14 cellular contexts compared by ENCODE assay signal in genomic region chr2:237280235-237280634, GRCh38.
DNase-seq lines count a peak whose midpoint lies in the region; ATAC-seq and TF ChIP-seq lines count a peak whose summit lies in the region.
"Had no signal": no experiment of that assay in that cellular context is flagged by ENCODE, and none has a peak within 500 bp of the region (broad histone marks: within the 10 kb centered on the region; RNA-seq: fewer than 3 reads in every experiment).

No MANE protein-coding gene starts in this region.

- H3K36me3 Mint-ChIP-seq in osteocyte (ENCODE audit: unreplicated experiment), result no peaks in the 10 kb centered on the region
- H3K36me3 Mint-ChIP-seq: T-cell had no signal

- POLR2A ChIA-PET in AG04450 (lab: Yijun Ruan, JAX) (interaction anchor here (0.8 to 4.5 kb wide), 12 partner anchors 10 to 102 kb away, joined by 3 to 26 read pairs (median 5); no protein-coding TSS in a partner anchor), PC-9 (lab: Charles Lee; ENCODE audit: unreplicated experiment) (no interaction called here)

- H3K27ac Mint-ChIP-seq in osteocyte (ENCODE audit: unreplicated experiment), result peak overlapping the region; percentile 89
- H3K27ac Mint-ChIP-seq: T-cell had no signal

- CTCF ChIA-PET in AG04450 (lab: Charles Lee) (interaction anchor here (1.5 kb wide), 2 partner anchors 9 to 16 kb away, joined by 3 to 4 read pairs; no protein-coding TSS in a partner anchor), PC-9 (lab: Charles Lee) (no interaction called here)

- H3K9ac ChIP-seq in fibroblast of lung (ENCODE audit: insufficient read depth, low read length), result no peak overlapping the region
- H3K9ac ChIP-seq: BLaER1 treated with 17β-estradiol and CSF1 and Interleukin-3, amounts not matched to agents 10 nM and 100 nM had no signal

- TF ChIP-seq CTCF in AG04450 (IDR thresholded peaks at IDR 0.05; ENCODE audit: low read depth, low read length) (0 out of 2 replicates have a peak, but pooled peaks have one; percentile 11), PC-9 (conservative IDR thresholded peaks at IDR 0.05) (no peak), fibroblast of lung (conservative IDR thresholded peaks at IDR 0.05 in 1 of 2, IDR thresholded peaks at IDR 0.05 in 1 of 2; ENCODE audit: low read depth in 1 of 2, low read length in 2 of 2) (no peak), osteocyte (IDR thresholded peaks at IDR 0.05) (no peak)

- no peaks in the 10 kb centered on the region for H3K36me3 ChIP-seq in PC-9 (ENCODE audit: low read depth)
- H3K36me3 ChIP-seq in fibroblast of lung (ENCODE audit: control insufficient read depth, insufficient read depth, low read length), result no peaks in the 10 kb centered on the region
- H3K36me3 ChIP-seq: BLaER1 treated with 17β-estradiol and CSF1 and Interleukin-3, amounts not matched to agents 10 nM and 100 nM had no signal

- H3K27me3 ChIP-seq in AG04450 (ENCODE audit: control insufficient read depth, insufficient read depth, low read length), result no peaks in the 10 kb centered on the region
- no peaks in the 10 kb centered on the region for H3K27me3 ChIP-seq in PC-9 (ENCODE audit: insufficient read depth, low read depth)
- H3K27me3 ChIP-seq in fibroblast of lung (ENCODE audit: control insufficient read depth, insufficient read depth, low read length), result no peaks in the 10 kb centered on the region
- H3K27me3 ChIP-seq: BLaER1 treated with 17β-estradiol and CSF1 and Interleukin-3, amounts not matched to agents 10 nM and 100 nM had no signal

- no TSS peak for BruUV-seq in PC-9 (replicated peaks; lab: Mats Ljungman, UMichigan)

- H2AFZ ChIP-seq in PC-9, result no peak overlapping the region
- no peak overlapping the region for H2AFZ ChIP-seq in fibroblast of lung (ENCODE audit: low read length)

- no peak for ATAC-seq in HG03432 (IDR thresholded peaks at IDR 0.05; ENCODE audit: unreplicated experiment)
- no peak for ATAC-seq in GM18870 (IDR thresholded peaks at IDR 0.05; ENCODE audit: unreplicated experiment)
- no peak for ATAC-seq in GM21786 (IDR thresholded peaks at IDR 0.05; ENCODE audit: unreplicated experiment)
- ATAC-seq: T-cell had no signal

- peak; percentile 97 for DNase-seq in AG04450 (ENCODE audit: low read depth, low spot score)
- no peak for DNase-seq in PC-9
- DNase-seq in fibroblast of lung (ENCODE audit: low read depth in 2 of 2), result peak; percentile 98 to 99
- no peak for DNase-seq in osteocyte (ENCODE audit: extremely low spot score, unreplicated experiment)
- DNase-seq in KG1 (lab: John Stamatoyannopoulos, UW), result no peak
- DNase-seq: anterior cingulate cortex; KBM-7; NCI-H524; stimulated activated CD4-positive, alpha-beta T cell treated with anti-CD3 and anti-CD28 coated beads, Interleukin-4, amount 100 ng/mL, for 1 hour; T-cell had no signal

- H3K4me1 ChIP-seq in PC-9 (replicated peaks; ENCODE audit: insufficient read depth) (peaks cover 15% of the 10 kb centered on the region; the same call in 1 of the 2 replicates), fibroblast of lung (ENCODE audit: control insufficient read depth, extremely low read depth, insufficient read depth, low read length) (peaks cover 32% of the 10 kb centered on the region)

- no peaks in the 10 kb centered on the region for H3F3A ChIP-seq in PC-9 (ENCODE audit: insufficient read depth, low read depth)

- no peaks in the 10 kb centered on the region for H4K20me1 ChIP-seq in PC-9 (ENCODE audit: insufficient read depth)
- H4K20me1 ChIP-seq in fibroblast of lung (ENCODE audit: control insufficient read depth, extremely low read depth, insufficient read depth, low read length), result no peaks in the 10 kb centered on the region
- H4K20me1 ChIP-seq: BLaER1 treated with 17β-estradiol and CSF1 and Interleukin-3, amounts not matched to agents 10 nM and 100 nM had no signal

- H3K79me2 ChIP-seq in PC-9 (ENCODE audit: low read depth), result no peaks in the 10 kb centered on the region
- no peaks in the 10 kb centered on the region for H3K79me2 ChIP-seq in fibroblast of lung (ENCODE audit: control insufficient read depth, insufficient read depth, low read length)

- H3K4me2 ChIP-seq in PC-9 (0 out of 2 replicates have a peak overlapping the region, but pooled peaks have one; percentile 2), fibroblast of lung (ENCODE audit: extremely low read depth, insufficient read depth, low read length) (no peak overlapping the region)
- H3K4me2 ChIP-seq: BLaER1 treated with 17β-estradiol and CSF1 and Interleukin-3, amounts not matched to agents 10 nM and 100 nM had no signal

- intact Hi-C loops in PC-9 (cut with micrococcal nuclease; ENCODE audit: unreplicated experiment), result no loop called here

- peaks cover 54% of the 10 kb centered on the region for H3K4me1 Mint-ChIP-seq in osteocyte (ENCODE audit: unreplicated experiment)
- H3K4me1 Mint-ChIP-seq: T-cell had no signal

- H3K9me3 Mint-ChIP-seq in osteocyte (ENCODE audit: unreplicated experiment), result peaks cover 13% of the 10 kb centered on the region
- H3K9me3 Mint-ChIP-seq: T-cell had no signal

- peaks cover 2% of the 10 kb centered on the region; the same call in 1 of the 2 replicates for H3K9me3 ChIP-seq in AG04450 (ENCODE audit: control insufficient read depth, insufficient read depth, low read length)
- H3K9me3 ChIP-seq in PC-9 (ENCODE audit: insufficient read depth, low read depth), result no peaks in the 10 kb centered on the region
- no peaks in the 10 kb centered on the region for H3K9me3 ChIP-seq in fibroblast of lung (ENCODE audit: control insufficient read depth, insufficient read depth, low read depth, low read length)

- H3K4me3 Mint-ChIP-seq in osteocyte (ENCODE audit: unreplicated experiment), result peak overlapping the region; percentile 42
- H3K4me3 Mint-ChIP-seq: T-cell had no signal

- H3K4me3 ChIP-seq in AG04450 (ENCODE audit: low read depth, low read length) (no peak overlapping the region), PC-9 (no peak overlapping the region), fibroblast of lung (replicated peaks in 1 of 4; ENCODE audit: control extremely low read depth in 1 of 4, insufficient read depth in 1 of 4, low read depth in 3 of 4, low read length in 4 of 4) (no peak overlapping the region)
- H3K4me3 ChIP-seq: BLaER1 treated with 17β-estradiol and CSF1 and Interleukin-3, amounts not matched to agents 10 nM and 100 nM had no signal

- H3K27me3 Mint-ChIP-seq in osteocyte (ENCODE audit: unreplicated experiment), result no peaks in the 10 kb centered on the region

- no peaks in the 10 kb centered on the region for H3K9me2 ChIP-seq in PC-9 (ENCODE audit: insufficient read depth)

- H3K27ac ChIP-seq in AG04450 (ENCODE audit: low read depth, low read length) (peak overlapping the region; percentile 99), PC-9 (no peak overlapping the region), fibroblast of lung (ENCODE audit: insufficient read depth, low read length) (peak overlapping the region; percentile 80)
- H3K27ac ChIP-seq: BLaER1 treated with 17β-estradiol and CSF1 and Interleukin-3, amounts not matched to agents 10 nM and 100 nM had no signal

Comparison
In these comparisons a context has a peak if more than half of its experiments do, and no peak if none do; other contexts are left out.
1. DNase-seq: peak in AG04450 (single experiment) and fibroblast of lung (2 of 2); none in PC-9 (0 of 2), osteocyte (single experiment) and KG1 (single experiment).